2 cellular contexts compared by ENCODE assay signal in the genomic region with DNA sequence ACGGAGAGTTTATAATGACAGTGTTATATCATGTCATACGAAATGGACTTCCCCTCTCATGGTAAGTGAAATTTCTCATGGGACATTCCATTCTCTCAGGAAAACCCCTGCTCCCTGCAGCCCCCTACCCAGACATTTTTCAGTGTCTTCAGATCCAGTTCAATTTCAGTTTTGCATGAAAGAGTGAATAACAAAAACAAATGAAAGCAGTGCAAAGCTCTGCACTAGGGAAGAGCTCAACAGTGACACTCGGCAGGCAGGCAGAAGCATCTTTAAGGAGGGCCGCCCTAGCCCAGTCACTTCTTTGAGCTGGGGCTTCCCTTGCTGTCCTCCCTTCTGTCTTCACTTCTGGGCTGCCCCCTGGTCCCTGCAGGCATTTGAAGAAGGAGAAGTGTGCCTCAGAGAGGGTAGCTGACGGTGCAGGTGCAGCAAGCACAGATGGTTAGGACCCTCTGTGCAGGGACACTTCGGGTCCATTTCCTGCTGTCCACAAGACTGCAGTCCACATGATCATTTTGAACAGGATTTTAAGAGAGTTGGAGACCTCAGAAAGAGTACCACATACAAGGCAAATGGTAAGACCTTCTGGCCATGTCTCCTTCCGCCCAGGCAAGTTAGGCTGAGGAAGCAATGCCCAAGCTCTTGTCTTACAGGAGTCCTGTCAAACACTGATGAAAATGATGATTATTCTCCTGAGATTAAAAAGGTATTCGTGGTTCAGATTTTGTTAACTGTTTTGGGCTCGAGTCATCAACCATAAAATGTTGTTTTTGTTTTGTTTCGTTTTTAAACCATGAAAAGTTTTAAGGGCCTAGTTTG.
TF ChIP-seq lines count a peak whose summit lies in the region.

No MANE protein-coding gene starts in this region.

TF ChIP-seq in K562, 482 proteins besides CTCF, POLR2A, EP300 and RAD21:
- TF ChIP-seq, protein P1, sequence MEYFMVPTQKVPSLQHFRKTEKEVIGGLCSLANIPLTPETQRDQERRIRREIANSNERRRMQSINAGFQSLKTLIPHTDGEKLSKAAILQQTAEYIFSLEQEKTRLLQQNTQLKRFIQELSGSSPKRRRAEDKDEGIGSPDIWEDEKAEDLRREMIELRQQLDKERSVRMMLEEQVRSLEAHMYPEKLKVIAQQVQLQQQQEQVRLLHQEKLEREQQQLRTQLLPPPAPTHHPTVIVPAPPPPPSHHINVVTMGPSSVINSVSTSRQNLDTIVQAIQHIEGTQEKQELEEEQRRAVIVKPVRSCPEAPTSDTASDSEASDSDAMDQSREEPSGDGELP (CRISPR knock-in tag; IDR thresholded peaks at IDR 0.05; ENCODE audit: borderline replicate concordance) = no peak
- TF ChIP-seq IRF2 (CRISPR knock-in tag; IDR thresholded peaks at IDR 0.05) = 0 out of 2 replicates have a peak, but pooled peaks have one; percentile 15
TF ChIP-seq in K562: peak in this region for 1.

TF ChIP-seq in HepG2, 621 proteins besides CTCF, POLR2A, EP300 and RAD21:
- no peak for TF ChIP-seq TBX3 (IDR thresholded peaks at IDR 0.05; ENCODE audit: borderline replicate concordance)
- TF ChIP-seq KLF15 (CRISPR knock-in tag; IDR thresholded peaks at IDR 0.05; ENCODE audit: borderline replicate concordance) = no peak
- no peak for TF ChIP-seq ZBTB1 (CRISPR knock-in tag; IDR thresholded peaks at IDR 0.05; ENCODE audit: borderline replicate concordance)
- TF ChIP-seq, protein P2, sequence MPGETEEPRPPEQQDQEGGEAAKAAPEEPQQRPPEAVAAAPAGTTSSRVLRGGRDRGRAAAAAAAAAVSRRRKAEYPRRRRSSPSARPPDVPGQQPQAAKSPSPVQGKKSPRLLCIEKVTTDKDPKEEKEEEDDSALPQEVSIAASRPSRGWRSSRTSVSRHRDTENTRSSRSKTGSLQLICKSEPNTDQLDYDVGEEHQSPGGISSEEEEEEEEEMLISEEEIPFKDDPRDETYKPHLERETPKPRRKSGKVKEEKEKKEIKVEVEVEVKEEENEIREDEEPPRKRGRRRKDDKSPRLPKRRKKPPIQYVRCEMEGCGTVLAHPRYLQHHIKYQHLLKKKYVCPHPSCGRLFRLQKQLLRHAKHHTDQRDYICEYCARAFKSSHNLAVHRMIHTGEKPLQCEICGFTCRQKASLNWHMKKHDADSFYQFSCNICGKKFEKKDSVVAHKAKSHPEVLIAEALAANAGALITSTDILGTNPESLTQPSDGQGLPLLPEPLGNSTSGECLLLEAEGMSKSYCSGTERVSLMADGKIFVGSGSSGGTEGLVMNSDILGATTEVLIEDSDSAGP (CRISPR knock-in tag; IDR thresholded peaks at IDR 0.05; ENCODE audit: borderline replicate concordance) = no peak
- TF ChIP-seq SAFB2 (CRISPR knock-in tag; IDR thresholded peaks at IDR 0.05; ENCODE audit: borderline replicate concordance, low read depth) = no peak
- TF ChIP-seq ZNF564 (CRISPR knock-in tag; IDR thresholded peaks at IDR 0.05) = no peak
- TF ChIP-seq ZNF44 (CRISPR knock-in tag; IDR thresholded peaks at IDR 0.05) = no peak
- no peak for TF ChIP-seq TBL1XR1 (IDR thresholded peaks at IDR 0.05; ENCODE audit: borderline replicate concordance, low read length, partially characterized antibody)
- no peak for TF ChIP-seq KAT8 (CRISPR knock-in tag; IDR thresholded peaks at IDR 0.05)
- no peak for TF ChIP-seq FOXK1 (CRISPR knock-in tag; IDR thresholded peaks at IDR 0.05; ENCODE audit: borderline replicate concordance, low read depth)
TF ChIP-seq in HepG2: peak in this region for 0.
